7 cellular contexts compared by ENCODE assay signal in genomic region chr6:109483744-109484075, GRCh38. TPM values are rescaled to one million over a fixed set of nuclear protein-coding genes. Genes with fewer than 3 reads are reported as not detected.
DNase-seq lines count a peak whose midpoint lies in the region; ATAC-seq and TF ChIP-seq lines count a peak whose summit lies in the region.

No MANE protein-coding gene starts in this region.

- H3K4me1 Mint-ChIP-seq in endodermal cell (peaks cover 19% of the 10 kb centered on the region), progenitor cell of endocrine pancreas (ENCODE audit: low read depth) (peaks cover 28% of the 10 kb centered on the region)

- DNase-seq in Karpas-422 (no peak), endodermal cell (no peak), progenitor cell of endocrine pancreas (ENCODE audit: low spot score, unreplicated experiment) (no peak), NCI-H1048 (lab: John Stamatoyannopoulos, UW) (no peak), DMS153 (lab: John Stamatoyannopoulos, UW) (no peak)
- no peak for DNase-seq in activated CD8-positive, alpha-beta memory T cell treated with anti-CD3 and anti-CD28 coated beads, Interleukin-2, amount 50 U/mL, for 4 hours

- H3K27me3 Mint-ChIP-seq in endodermal cell (ENCODE audit: insufficient read depth) = peaks cover 14% of the 10 kb centered on the region
- H3K27me3 Mint-ChIP-seq in progenitor cell of endocrine pancreas = peaks cover 20% of the 10 kb centered on the region

- H3K79me2 ChIP-seq in Karpas-422 (ENCODE audit: low read length) = peaks cover 41% of the 10 kb centered on the region

- H3K9me3 ChIP-seq in Karpas-422 (ENCODE audit: low read length) (no peaks in the 10 kb centered on the region), endodermal cell (ENCODE audit: control insufficient read depth, low read length) (peaks cover 6% of the 10 kb centered on the region)

- H3K4me3 Mint-ChIP-seq in endodermal cell (peak overlapping the region; percentile 80), progenitor cell of endocrine pancreas (ENCODE audit: low read depth) (peak overlapping the region; percentile 74)

- no peaks in the 10 kb centered on the region for H3K9me2 ChIP-seq in Karpas-422 (replicated peaks; ENCODE audit: insufficient read depth, low read length)

- peaks cover 21% of the 10 kb centered on the region for H3K36me3 Mint-ChIP-seq in endodermal cell (ENCODE audit: low read depth)
- peaks cover 16% of the 10 kb centered on the region for H3K36me3 Mint-ChIP-seq in progenitor cell of endocrine pancreas (ENCODE audit: insufficient read depth)

- H3K36me3 ChIP-seq in Karpas-422 (ENCODE audit: insufficient read depth, low read length) (peaks cover 12% of the 10 kb centered on the region; the same call in 1 of the 2 replicates), endodermal cell (ENCODE audit: control insufficient read depth, insufficient read depth, low read length) (peaks cover 24% of the 10 kb centered on the region)

- no peaks in the 10 kb centered on the region for H4K20me1 ChIP-seq in Karpas-422 (ENCODE audit: insufficient read depth, low read depth, low read length)

- no peak overlapping the region for H3K27ac ChIP-seq in Karpas-422 (ENCODE audit: low read length)
- H3K27ac ChIP-seq in endodermal cell (ENCODE audit: low read depth, low read length) = no peak overlapping the region

- H3K4me2 ChIP-seq in Karpas-422 (ENCODE audit: low read depth, low read length, poor library complexity, severe bottlenecking) = peak overlapping the region; percentile 83

- WGBS in endodermal cell (ENCODE audit: insufficient coverage in 1 of 2, insufficient read length in 1 of 2), 2 experiments = 17 to 30% methylated on average over 4 to 6 of the region's 6 CpGs

- H3K27ac Mint-ChIP-seq in endodermal cell (no peak overlapping the region), progenitor cell of endocrine pancreas (no peak overlapping the region)

- H3K4me1 ChIP-seq in Karpas-422 (ENCODE audit: low read length) (peaks cover 44% of the 10 kb centered on the region), endodermal cell (ENCODE audit: control insufficient read depth, insufficient read depth, low read length) (no peaks in the 10 kb centered on the region)

- peak; percentile 1 for ATAC-seq in GM19452 (IDR thresholded peaks at IDR 0.05; ENCODE audit: unreplicated experiment)

- no peaks in the 10 kb centered on the region for H3K27me3 ChIP-seq in Karpas-422 (ENCODE audit: low read length)
- peaks cover 17% of the 10 kb centered on the region for H3K27me3 ChIP-seq in endodermal cell (ENCODE audit: control insufficient read depth, insufficient read depth, low read length, poor library complexity, severe bottlenecking)

- H3K9me3 Mint-ChIP-seq in endodermal cell (no peaks in the 10 kb centered on the region), progenitor cell of endocrine pancreas (ENCODE audit: low read depth) (no peaks in the 10 kb centered on the region)

- H3K9ac ChIP-seq in Karpas-422 (ENCODE audit: low read length) = peak overlapping the region; percentile 53
- no peak overlapping the region for H3K9ac ChIP-seq in endodermal cell (ENCODE audit: extremely low read depth, low read length, poor library complexity, severe bottlenecking)

- H3K4me3 ChIP-seq in Karpas-422 (ENCODE audit: low read length) (peak overlapping the region; percentile 61), endodermal cell (ENCODE audit: low read length) (peak overlapping the region; percentile 76)

- TF ChIP-seq CTCF in endodermal cell (conservative IDR thresholded peaks at IDR 0.05) = no peak
- no peak for TF ChIP-seq CTCF in progenitor cell of endocrine pancreas (IDR thresholded peaks at IDR 0.05; ENCODE audit: unreplicated experiment)

- peak overlapping the region; percentile 82 for H2AFZ ChIP-seq in Karpas-422 (ENCODE audit: low read length)

RNA-seq across cellular contexts. Expression of gene ZBTB24, which starts 0.7 kb away (rescaled TPM):
- total RNA-seq in Karpas-422 (2014; rRNA removed; shearing (Covaris generic); ENCODE audit: low replicate concordance) = 10.4 and 18.5 TPM in 2 replicates
- total RNA-seq in endodermal cell = 1 to 10 TPM; 9.2 to 9.8 TPM
- 8.4 TPM for polyA plus RNA-seq in endodermal cell (2013, experiment 1 of 2)
- 7.1 TPM for polyA plus RNA-seq in endodermal cell (2013, experiment 2 of 2)
- total RNA-seq in progenitor cell of endocrine pancreas = 10.8 and 11.4 TPM in 2 replicates

RNA-seq across cellular contexts. Expression of gene MICAL1, which starts 28.1 kb away (rescaled TPM):
- 59.4 and 71.6 TPM in 2 replicates for total RNA-seq in Karpas-422 (2014; rRNA removed; shearing (Covaris generic); ENCODE audit: low replicate concordance)
- total RNA-seq in endodermal cell (10 to 100 TPM; 10.4 to 22.8 TPM), progenitor cell of endocrine pancreas (101 and 102 TPM in 2 replicates)
- 83.8 TPM for polyA plus RNA-seq in endodermal cell (2013, experiment 1 of 2)
- 66.8 TPM for polyA plus RNA-seq in endodermal cell (2013, experiment 2 of 2)

RNA-seq across cellular contexts. Expression of gene SMPD2, which starts 43.2 kb away (rescaled TPM):
- total RNA-seq in Karpas-422 (2014; rRNA removed; shearing (Covaris generic); ENCODE audit: low replicate concordance) = 14.1 and 19.4 TPM in 2 replicates
- total RNA-seq in endodermal cell = 10 to 100 TPM; 11.1 to 12.0 TPM
- 9.3 TPM for polyA plus RNA-seq in endodermal cell (2013, experiment 1 of 2)
- 6.9 TPM for polyA plus RNA-seq in endodermal cell (2013, experiment 2 of 2)
- 13.6 and 17.5 TPM in 2 replicates for total RNA-seq in progenitor cell of endocrine pancreas

RNA-seq across cellular contexts. Expression of gene PPIL6, which starts 43.3 kb away (rescaled TPM):
- total RNA-seq in Karpas-422 (2014; rRNA removed; shearing (Covaris generic); ENCODE audit: low replicate concordance) = 0.54 TPM in 1 of 2 replicates, not detected in the other
- total RNA-seq in endodermal cell (1 to 10 TPM; 2.2 to 2.9 TPM), progenitor cell of endocrine pancreas (7.0 and 7.9 TPM in 2 replicates)
- polyA plus RNA-seq in endodermal cell (2013, experiment 1 of 2) = 3.6 TPM
- 5.3 TPM for polyA plus RNA-seq in endodermal cell (2013, experiment 2 of 2)
